14 cellular contexts compared by ENCODE assay signal in genomic region chr19:54738306-54738705, GRCh38. TPM values are rescaled to one million over a fixed set of nuclear protein-coding genes. Genes with fewer than 3 reads are reported as not detected.
"Had no signal": no experiment of that assay in that cellular context is flagged by ENCODE, and none has a peak within 500 bp of the region (broad histone marks: within the 10 kb centered on the region; RNA-seq: fewer than 3 reads in every experiment).

Gene KIR2DL3 (plus strand): TSS chr19:54738513. CDS start chr19:54738546, 33 bp downstream.

RNA-seq across cellular contexts. Expression of gene KIR2DL3, which starts in this region (rescaled TPM):
- total RNA-seq: activated naive CD4-positive, alpha-beta T cell treated with anti-CD3 and anti-CD28 coated beads for 36 hours; activated naive CD8-positive, alpha-beta T cell treated with anti-CD3 and anti-CD28 coated beads for 36 hours; activated T-cell treated with anti-CD3 and anti-CD28 coated beads, Interleukin-2, amount 50 U/mL, for 72 hours; activated T-helper 1 cell treated with anti-CD3 and anti-CD28 coated beads, Interleukin-12 subunit alpha, Interleukin-12 subunit beta, Interleukin-2, Interleukin-4 antibody, amounts not matched to agents 30 ng/mL and 10 ng/mL and 1 ng/mL, durations not matched to agents 14 hours and 24 hours and 36 hours; activated T-helper 17 cell treated with anti-CD3 and anti-CD28 coated beads, Interleukin-2, amount 50 U/mL, for 72 hours; activated T-helper 2 cell treated with anti-CD3 and anti-CD28 coated beads, Interferon-gamma antibody, Interleukin-2, Interleukin-4, amounts not matched to agents 10 μg/mL and 5 μg/mL and 100 μg/mL, durations not matched to agents 14 hours and 24 hours and 36 hours; aorta; ascending aorta; astrocyte; body of pancreas; breast epithelium; bronchial epithelial cell; cardiac muscle cell; cardiac septum had no signal
- polyA plus RNA-seq: aorta, cardiac muscle cell had no signal
